Comparison of ENCODE assay signal across 8 cellular contexts in the genomic region with DNA sequence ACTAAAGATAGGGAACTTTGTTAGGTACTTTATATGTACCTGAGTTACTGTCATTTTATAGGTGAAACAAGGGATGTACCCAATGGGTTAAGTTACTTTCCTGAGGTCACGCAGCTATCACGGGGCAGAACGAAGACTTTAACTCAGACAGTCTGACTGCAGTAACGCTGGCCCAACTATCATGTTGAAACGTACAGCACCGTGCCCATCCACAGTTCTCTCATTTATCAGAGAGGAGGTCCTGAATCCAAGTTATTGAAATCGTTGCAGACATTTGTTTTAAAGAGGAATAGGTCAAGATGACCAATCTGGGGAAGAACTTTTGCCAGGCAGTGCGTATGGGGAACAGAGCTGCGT. TPM values are rescaled to one million over a fixed set of nuclear protein-coding genes. Genes with fewer than 3 reads are reported as not detected.
A peak's percentile ranks its signal among the peaks of the same experiment; 100 is the strongest.
DNase-seq lines count a peak whose midpoint lies in the region; ATAC-seq and TF ChIP-seq lines count a peak whose summit lies in the region.

No MANE protein-coding gene starts in this region.

- no peaks in the 10 kb centered on the region for H3K27me3 Mint-ChIP-seq in CD8-positive, alpha-beta memory T cell
- no peaks in the 10 kb centered on the region for H3K27me3 Mint-ChIP-seq in GM23338 (ENCODE audit: insufficient read depth, low read depth, poor library complexity)

- peak overlapping the region; percentile 62 for H3K27ac ChIP-seq in CD8-positive, alpha-beta memory T cell (ENCODE audit: low read depth, low read length)
- H3K27ac ChIP-seq in GM23338 (ENCODE audit: low read depth) (no peak overlapping the region), SJCRH30 (no peak overlapping the region), hepatocyte (no peak overlapping the region), thoracic aorta (no peak overlapping the region)

- H3K4me3 ChIP-seq in CD8-positive, alpha-beta memory T cell (ENCODE audit: low read length), result peak overlapping the region; percentile 34
- H3K4me3 ChIP-seq in GM23338 (peak overlapping the region; percentile 75), SJCRH30 (peak overlapping the region; percentile 69), hepatocyte (no peak overlapping the region), thoracic aorta (peak overlapping the region; percentile 90)

- WGBS in hepatocyte (ENCODE audit: low lambda C conversion rate, missing lambda C conversion rate), result 25% methylated on average over 9 of the region's 9 CpGs

- DNase-seq in CD8-positive, alpha-beta memory T cell, result peak in 2 of 5 donors; percentile 6 to 52
- no peak for DNase-seq in GM23338 (ENCODE audit: low spot score)
- DNase-seq in SJCRH30, result no peak
- no peak for DNase-seq in hepatocyte (ENCODE audit: low spot score)
- no peak for DNase-seq in thoracic aorta (ENCODE audit: low spot score)
- no peak for DNase-seq in NCI-H510A (lab: John Stamatoyannopoulos, UW)
- no peak for DNase-seq in T-helper 9 cell
- no peak for DNase-seq in NCI-H526 treated with DMSO at 0.1 percent for 48 hours (lab: John Stamatoyannopoulos, UW)

- peak; percentile 4; the same call in 2 of the 3 replicates for ATAC-seq in GM23338
- ATAC-seq in thoracic aorta (ENCODE audit: insufficient number of reproducible peaks, low FRiP score, low read depth), result no peak

- peaks cover 0 to 6% (median 0%) of the 10 kb centered on the region in 3 donors for H3K36me3 Mint-ChIP-seq in CD8-positive, alpha-beta memory T cell
- no peaks in the 10 kb centered on the region for H3K36me3 Mint-ChIP-seq in GM23338 (ENCODE audit: low read depth)

- peak overlapping the region; percentile 76 to 93 (median 80) for H3K4me3 Mint-ChIP-seq in CD8-positive, alpha-beta memory T cell
- H3K4me3 Mint-ChIP-seq in GM23338, result peak overlapping the region; percentile 70

- peaks cover 45% of the 10 kb centered on the region for H3K4me1 ChIP-seq in CD8-positive, alpha-beta memory T cell (ENCODE audit: insufficient read depth, low read length)
- H3K4me1 ChIP-seq in GM23338 (ENCODE audit: insufficient read depth), result peaks cover 43% of the 10 kb centered on the region
- H3K4me1 ChIP-seq in SJCRH30, result 0 out of 2 replicates have a peak, but pooled peaks cover 2% of the 10 kb centered on the region
- peaks cover 19% of the 10 kb centered on the region for H3K4me1 ChIP-seq in hepatocyte (ENCODE audit: insufficient read depth)
- peaks cover 22 to 35% of the 10 kb centered on the region in 2 donors for H3K4me1 ChIP-seq in thoracic aorta (ENCODE audit: control insufficient read depth in 1 of 2, low read depth in 2 of 2)

- H3K9me2 ChIP-seq in GM23338 (ENCODE audit: insufficient read depth) (no peaks in the 10 kb centered on the region), hepatocyte (replicated peaks; ENCODE audit: insufficient read depth) (no peaks in the 10 kb centered on the region)

- peak overlapping the region; percentile 99 for H2AFZ ChIP-seq in GM23338
- no peak overlapping the region for H2AFZ ChIP-seq in hepatocyte

- H3K9me3 Mint-ChIP-seq in CD8-positive, alpha-beta memory T cell, result no peaks in the 10 kb centered on the region
- no peaks in the 10 kb centered on the region for H3K9me3 Mint-ChIP-seq in GM23338

- H3F3A ChIP-seq in GM23338 (replicated peaks; ENCODE audit: low read depth), result no peaks in the 10 kb centered on the region

- CTCF ChIA-PET in CD8-positive, alpha-beta memory T cell (lab: Charles Lee), result interaction anchor here (1.2 to 4.4 kb wide), 3 partner anchors 11 to 93 kb away, joined by 3 to 28 read pairs (median 7); no protein-coding TSS in a partner anchor

- H4K20me1 ChIP-seq in GM23338 (replicated peaks; ENCODE audit: insufficient read depth), result peaks cover 17% of the 10 kb centered on the region; the same call in 1 of the 2 replicates
- no peaks in the 10 kb centered on the region for H4K20me1 ChIP-seq in hepatocyte (ENCODE audit: insufficient read depth, poor library complexity, severe bottlenecking)

- peak overlapping the region; percentile 83 to 98 (median 94) for H3K27ac Mint-ChIP-seq in CD8-positive, alpha-beta memory T cell
- H3K27ac Mint-ChIP-seq in GM23338, result no peak overlapping the region

- peak overlapping the region; percentile 92 for H3K4me2 ChIP-seq in GM23338
- H3K4me2 ChIP-seq in hepatocyte, result peak overlapping the region; percentile 95

- H3K79me2 ChIP-seq in GM23338 (replicated peaks; ENCODE audit: insufficient read depth) (peaks cover 23% of the 10 kb centered on the region), hepatocyte (peaks cover 30% of the 10 kb centered on the region)

- no peaks in the 10 kb centered on the region for H3K9me3 ChIP-seq in CD8-positive, alpha-beta memory T cell (ENCODE audit: low read length)
- H3K9me3 ChIP-seq in SJCRH30 (replicated peaks) (no peaks in the 10 kb centered on the region), hepatocyte (ENCODE audit: low read depth) (no peaks in the 10 kb centered on the region), thoracic aorta (no peaks in the 10 kb centered on the region)

- POLR2A ChIA-PET in CD8-positive, alpha-beta memory T cell (lab: Charles Lee), result interaction anchor here (0.7 to 1.2 kb wide), 4 partner anchors 12 to 98 kb away, joined by 3 to 6 read pairs (median 3); partner anchors contain the start of gene APPL2

- no peaks in the 10 kb centered on the region for H3K27me3 ChIP-seq in CD8-positive, alpha-beta memory T cell (ENCODE audit: insufficient read depth, low read length, poor library complexity, severe bottlenecking)
- H3K27me3 ChIP-seq in GM23338 (ENCODE audit: insufficient read depth), result peaks cover 13% of the 10 kb centered on the region
- peaks cover 3% of the 10 kb centered on the region; the same call in 1 of the 2 replicates for H3K27me3 ChIP-seq in SJCRH30
- no peaks in the 10 kb centered on the region for H3K27me3 ChIP-seq in hepatocyte
- H3K27me3 ChIP-seq in thoracic aorta (replicated peaks; ENCODE audit: insufficient read depth), result no peaks in the 10 kb centered on the region

- no peaks in the 10 kb centered on the region for H3K36me3 ChIP-seq in CD8-positive, alpha-beta memory T cell (ENCODE audit: insufficient read depth, low read length)
- H3K36me3 ChIP-seq in GM23338 (ENCODE audit: insufficient read depth), result no peaks in the 10 kb centered on the region
- no peaks in the 10 kb centered on the region for H3K36me3 ChIP-seq in SJCRH30
- H3K36me3 ChIP-seq in hepatocyte (replicated peaks; ENCODE audit: insufficient read depth, low read depth), result no peaks in the 10 kb centered on the region
- no peaks in the 10 kb centered on the region for H3K36me3 ChIP-seq in thoracic aorta

- peaks cover 73 to 89% (median 86%) of the 10 kb centered on the region in 3 donors for H3K4me1 Mint-ChIP-seq in CD8-positive, alpha-beta memory T cell
- H3K4me1 Mint-ChIP-seq in GM23338, result peaks cover 35% of the 10 kb centered on the region

- TF ChIP-seq CTCF in GM23338 (conservative IDR thresholded peaks at IDR 0.05; ENCODE audit: low read depth in 2 of 2), result no peak
- TF ChIP-seq CTCF in hepatocyte (IDR thresholded peaks at IDR 0.05; ENCODE audit: poor library complexity), result no peak
- no peak for TF ChIP-seq CTCF in thoracic aorta (IDR thresholded peaks at IDR 0.05)

RNA-seq across cellular contexts. Expression of gene C12orf75, which starts 0.6 kb away (rescaled TPM):
- total RNA-seq in CD8-positive, alpha-beta memory T cell, result 10 to 100 TPM; 52.9 to 62.8 TPM
- polyA plus RNA-seq in CD8-positive, alpha-beta memory T cell, result 181 TPM
- total RNA-seq in GM23338 (2014; rRNA removed; shearing (Covaris generic)), result 35.1 and 43.9 TPM in 2 replicates
- polyA plus RNA-seq in GM23338 (2016; fragmentation: Nextera tagmentation; extraction: Ambion mirVana), result 69.8 and 73.5 TPM in 2 replicates
- total RNA-seq in SJCRH30 (2014; rRNA removed; shearing (Covaris generic)), result 36.2 and 36.8 TPM in 2 replicates
- 80.9 and 92.3 TPM in 2 replicates for total RNA-seq in hepatocyte
- polyA plus RNA-seq in hepatocyte, result 95.2 and 103 TPM in 2 replicates
- total RNA-seq in thoracic aorta, result 10 to 100 TPM; 80.4 to 91.9 TPM
